In genomic region chr3:13628432-13628831, GRCh38 we compare ENCODE assay signal across 22 cellular contexts.
"Had no signal": no experiment of that assay in that cellular context is flagged by ENCODE, and none has a peak within 500 bp of the region (broad histone marks: within the 10 kb centered on the region; RNA-seq: fewer than 3 reads in every experiment).

No MANE protein-coding gene starts in this region.

- H3K4me1 ChIP-seq: heart right ventricle, left lung, lower lobe of right lung, neural progenitor cell, pancreas, prostate gland had no signal

- H3K4me2 ChIP-seq: hepatocyte, neural progenitor cell had no signal

- FAIRE-seq: pancreas had no signal

- H3K27me3 ChIP-seq: heart right ventricle, hepatocyte, left lung, neural progenitor cell, pancreas, tibial nerve, upper lobe of left lung, vagina had no signal

- H2AFZ ChIP-seq: hepatocyte, neural progenitor cell had no signal

- H3K9me3 ChIP-seq: heart right ventricle, left lung, lower lobe of right lung, pancreas, prostate gland, tibial nerve, upper lobe of left lung, vagina had no signal

- H3K4me3 ChIP-seq: heart right ventricle, hepatocyte, left lung, lower lobe of right lung, neural progenitor cell, pancreas, prostate gland, skin epidermis, tibial nerve, upper lobe of left lung, vagina had no signal

- H3K36me3 ChIP-seq: left lung, lower lobe of right lung, neural progenitor cell, pancreas, prostate gland, upper lobe of left lung had no signal

- H3K27ac ChIP-seq: heart right ventricle, hepatocyte, left lung, lower lobe of right lung, neural progenitor cell, pancreas, prostate gland, skin epidermis, tibial nerve, upper lobe of left lung, vagina had no signal

- H3K79me2 ChIP-seq: hepatocyte had no signal

- H3K9ac ChIP-seq: neural progenitor cell had no signal

- DNase-seq: left colon; left lung; lower lobe of right lung; mammary epithelial cell; mesenchymal stem cell; naive thymus-derived CD8-positive, alpha-beta T cell; retina; stimulated activated CD4-positive, alpha-beta T cell treated with anti-CD3 and anti-CD28 coated beads, Interleukin-12 subunit alpha, Interleukin-12 subunit beta, amount 100 ng/mL, for 4 hours; stimulated activated CD4-positive, alpha-beta T cell treated with anti-CD3 and anti-CD28 coated beads, Interleukin-15, amount 100 ng/mL, for 24 hours; stimulated activated CD4-positive, alpha-beta T cell treated with anti-CD3 and anti-CD28 coated beads, Interleukin-2, amount 100 ng/mL, for 24 hours; stimulated activated CD4-positive, alpha-beta T cell treated with anti-CD3 and anti-CD28 coated beads, Interleukin-4, amount 100 ng/mL, for 1 hour; upper lobe of left lung had no signal

- ATAC-seq: heart right ventricle; left colon; left lung; naive thymus-derived CD8-positive, alpha-beta T cell; pancreas; right cardiac atrium; sciatic nerve had no signal
